In genomic region chr16:57013268-57013667, GRCh38 we compare ENCODE assay signal across 14 cellular contexts. TPM values are rescaled to one million over a fixed set of nuclear protein-coding genes. Genes with fewer than 3 reads are reported as not detected.
DNase-seq lines count a peak whose midpoint lies in the region; ATAC-seq and TF ChIP-seq lines count a peak whose summit lies in the region.
"Had no signal": no experiment of that assay in that cellular context is flagged by ENCODE, and none has a peak within 500 bp of the region (broad histone marks: within the 10 kb centered on the region; RNA-seq: fewer than 3 reads in every experiment).

No MANE protein-coding gene starts in this region.

- H3K27me3 Mint-ChIP-seq in activated CD4-positive, alpha-beta T cell treated with anti-CD3 and anti-CD28 coated beads, Interleukin-2, amount 10 ng/mL, durations not matched to agents 24 days and 14 days = no peaks in the 10 kb centered on the region
- peaks cover 3% of the 10 kb centered on the region for H3K27me3 Mint-ChIP-seq in GM23338 (ENCODE audit: insufficient read depth, low read depth, poor library complexity)

- H3K4me3 ChIP-seq in OCI-LY7 (ENCODE audit: low read depth, low read length, poor library complexity, severe bottlenecking) = no peak overlapping the region
- no peak overlapping the region for H3K4me3 ChIP-seq in brain microvascular endothelial cell (ENCODE audit: low read depth, low read length)
- H3K4me3 ChIP-seq in osteoblast (ENCODE audit: insufficient read depth, low read length) = no peak overlapping the region
- no peak overlapping the region for H3K4me3 ChIP-seq in GM23338
- H3K4me3 ChIP-seq: A549, prostate gland had no signal

- H3K27ac ChIP-seq in OCI-LY7 (ENCODE audit: low read depth, low read length, poor library complexity, severe bottlenecking) (peak overlapping the region; percentile 48), brain microvascular endothelial cell (peak overlapping the region; percentile 46), osteoblast (ENCODE audit: low read depth, low read length) (peak overlapping the region; percentile 67), GM23338 (ENCODE audit: low read depth) (no peak overlapping the region)
- H3K27ac ChIP-seq: A549, prostate gland had no signal

- peaks cover 50% of the 10 kb centered on the region for H3K36me3 Mint-ChIP-seq in activated CD4-positive, alpha-beta T cell treated with anti-CD3 and anti-CD28 coated beads, Interleukin-2, amount 10 ng/mL, durations not matched to agents 24 days and 14 days (ENCODE audit: low read depth)
- no peaks in the 10 kb centered on the region for H3K36me3 Mint-ChIP-seq in GM23338 (ENCODE audit: low read depth)
- H3K36me3 Mint-ChIP-seq: brain had no signal

- peak overlapping the region; percentile 98 for H3K27ac Mint-ChIP-seq in activated CD4-positive, alpha-beta T cell treated with anti-CD3 and anti-CD28 coated beads, Interleukin-2, amount 10 ng/mL, durations not matched to agents 24 days and 14 days
- H3K27ac Mint-ChIP-seq in GM23338 = no peak overlapping the region
- H3K27ac Mint-ChIP-seq: brain had no signal

- in situ Hi-C loops in brain microvascular endothelial cell (cut with HindIII; ENCODE audit: low pct_ligation_motif_present, low sequenced_read_pairs) = no loop called here

- no TSS peak for BruUV-seq in OCI-LY7 (replicated peaks; lab: Mats Ljungman, UMichigan)

- CTCF ChIA-PET in OCI-LY7 (lab: Charles Lee; ENCODE audit: unreplicated experiment) = no interaction called here
- CTCF ChIA-PET in HEK293T (lab: Yijun Ruan, JAX) = interaction anchor here (0.6 kb wide), 1 partner anchor 92 kb away, joined by 3 read pairs; no protein-coding TSS in a partner anchor

- H3K27me3 ChIP-seq in brain microvascular endothelial cell (replicated peaks) (no peaks in the 10 kb centered on the region), osteoblast (ENCODE audit: insufficient read depth, low read length) (no peaks in the 10 kb centered on the region), GM23338 (ENCODE audit: insufficient read depth) (no peaks in the 10 kb centered on the region)

- H3K79me2 ChIP-seq in OCI-LY7 (ENCODE audit: insufficient read depth, low read depth, low read length) = peaks cover 77% of the 10 kb centered on the region
- peaks cover 69% of the 10 kb centered on the region for H3K79me2 ChIP-seq in osteoblast (ENCODE audit: insufficient read depth, low read length)
- H3K79me2 ChIP-seq in GM23338 (replicated peaks; ENCODE audit: insufficient read depth) = no peaks in the 10 kb centered on the region

- H3K9me2 ChIP-seq in OCI-LY7 (ENCODE audit: insufficient read depth, low read length) (no peaks in the 10 kb centered on the region), GM23338 (ENCODE audit: insufficient read depth) (no peaks in the 10 kb centered on the region)

- peak overlapping the region; percentile 79 for H3K4me3 Mint-ChIP-seq in activated CD4-positive, alpha-beta T cell treated with anti-CD3 and anti-CD28 coated beads, Interleukin-2, amount 10 ng/mL, durations not matched to agents 24 days and 14 days
- no peak overlapping the region for H3K4me3 Mint-ChIP-seq in GM23338
- H3K4me3 Mint-ChIP-seq: brain had no signal

- H3F3A ChIP-seq in GM23338 (replicated peaks; ENCODE audit: low read depth) = no peaks in the 10 kb centered on the region

- H3K4me2 ChIP-seq in OCI-LY7 (ENCODE audit: low read length) = peak overlapping the region; percentile 49
- H3K4me2 ChIP-seq in osteoblast (ENCODE audit: insufficient read depth, low read length) = no peak overlapping the region
- no peak overlapping the region for H3K4me2 ChIP-seq in GM23338
- H3K4me2 ChIP-seq: A549 had no signal

- TF ChIP-seq CTCF in OCI-LY7 (conservative IDR thresholded peaks at IDR 0.05; ENCODE audit: low read length) = no peak
- TF ChIP-seq CTCF in brain microvascular endothelial cell (IDR thresholded peaks at IDR 0.05; ENCODE audit: low read depth, low read length, missing control alignments) = no peak
- no peak for TF ChIP-seq CTCF in osteoblast (IDR thresholded peaks at IDR 0.05; ENCODE audit: extremely low read depth, low read depth, low read length)
- no peak for TF ChIP-seq CTCF in GM23338 (conservative IDR thresholded peaks at IDR 0.05; ENCODE audit: low read depth in 2 of 2)

- H3K36me3 ChIP-seq in OCI-LY7 (ENCODE audit: insufficient read depth, low read length) (peaks cover 65% of the 10 kb centered on the region), brain microvascular endothelial cell (replicated peaks) (peaks cover 10% of the 10 kb centered on the region), osteoblast (ENCODE audit: insufficient read depth, low read length) (peaks cover 13% of the 10 kb centered on the region), GM23338 (ENCODE audit: insufficient read depth) (no peaks in the 10 kb centered on the region)
- H3K36me3 ChIP-seq: prostate gland had no signal

- POLR2A ChIA-PET in OCI-LY7 (lab: Charles Lee) (interaction anchor here (0.6 to 7.4 kb wide), 3 partner anchors 24 to 74 kb away, joined by 3 to 76 read pairs (median 3); partner anchors contain the start of gene NLRC5), HEK293T (lab: Yijun Ruan, JAX) (no interaction called here)

- no peaks in the 10 kb centered on the region for H3K9me3 ChIP-seq in OCI-LY7 (ENCODE audit: low read length)
- H3K9me3 ChIP-seq in osteoblast (ENCODE audit: low read depth, low read length) = no peaks in the 10 kb centered on the region
- H3K9me3 ChIP-seq: A549, prostate gland had no signal

- H3K4me1 ChIP-seq in OCI-LY7 (ENCODE audit: insufficient read depth, low read length, poor library complexity, severe bottlenecking) (peaks cover 59% of the 10 kb centered on the region), osteoblast (ENCODE audit: insufficient read depth, low read length) (peaks cover 27% of the 10 kb centered on the region), GM23338 (ENCODE audit: insufficient read depth) (peaks cover 5% of the 10 kb centered on the region; the same call in 1 of the 2 replicates)
- H3K4me1 ChIP-seq: A549, prostate gland had no signal

- H2AFZ ChIP-seq in OCI-LY7 (ENCODE audit: low read length) = no peak overlapping the region; the same call in 1 of the 2 replicates
- H2AFZ ChIP-seq in osteoblast (ENCODE audit: low read length) = no peak overlapping the region
- H2AFZ ChIP-seq in GM23338 = no peak overlapping the region

- ATAC-seq in GM23338 = no peak
- ATAC-seq: A549 had no signal

- H4K20me1 ChIP-seq in OCI-LY7 (ENCODE audit: insufficient read depth, low read length) (no peaks in the 10 kb centered on the region), osteoblast (ENCODE audit: insufficient read depth, low read length) (no peaks in the 10 kb centered on the region), GM23338 (replicated peaks; ENCODE audit: insufficient read depth) (no peaks in the 10 kb centered on the region)

- no peak for DNase-seq in activated CD4-positive, alpha-beta T cell treated with anti-CD3 and anti-CD28 coated beads, Interleukin-2, amount 10 ng/mL, durations not matched to agents 24 days and 14 days
- DNase-seq in activated CD4-positive, alpha-beta T cell treated with anti-CD3 and anti-CD28 coated beads for 48 hours = no peak
- DNase-seq in OCI-LY7 (ENCODE audit: low spot score) (no peak), brain microvascular endothelial cell (no peak), osteoblast (ENCODE audit: insufficient read length, low spot score, missing footprints) (no peak), GM23338 (ENCODE audit: low spot score) (no peak), HEK293T (ENCODE audit: extremely low spot score) (no peak)
- DNase-seq in activated CD4-positive, CD25-positive, alpha-beta regulatory T cell (lab: John Stamatoyannopoulos, UW) = no peak
- DNase-seq: foreskin melanocyte, NCI-H1694 treated with DMSO at 0.1 percent for 48 hours, OCI-M1 had no signal

- intact Hi-C loops in activated CD4-positive, alpha-beta T cell treated with anti-CD3 and anti-CD28 coated beads, Interleukin-2, amount 10 ng/mL, durations not matched to agents 24 days and 14 days (cut with micrococcal nuclease) = loop anchor here (10.0 kb wide), 1 partner anchor 522 kb away; the partner anchor contains the start of gene CCDC102A
- intact Hi-C loops in OCI-LY7 (cut with micrococcal nuclease; ENCODE audit: unreplicated experiment) = no loop called here

- peaks cover 3% of the 10 kb centered on the region for H3K9me3 Mint-ChIP-seq in activated CD4-positive, alpha-beta T cell treated with anti-CD3 and anti-CD28 coated beads, Interleukin-2, amount 10 ng/mL, durations not matched to agents 24 days and 14 days
- H3K9me3 Mint-ChIP-seq in GM23338 = no peaks in the 10 kb centered on the region
- H3K9me3 Mint-ChIP-seq: brain had no signal

- H3K4me1 Mint-ChIP-seq in activated CD4-positive, alpha-beta T cell treated with anti-CD3 and anti-CD28 coated beads, Interleukin-2, amount 10 ng/mL, durations not matched to agents 24 days and 14 days = peaks cover 66% of the 10 kb centered on the region
- H3K4me1 Mint-ChIP-seq in GM23338 = peaks cover 10% of the 10 kb centered on the region; the same call in 2 of the 3 replicates
- H3K4me1 Mint-ChIP-seq: brain had no signal

TF ChIP-seq in GM23338, 12 proteins besides CTCF, POLR2A, EP300 and RAD21 (continues in another document):
- no peak for TF ChIP-seq JUNB (IDR thresholded peaks at IDR 0.05; ENCODE audit: unreplicated experiment)
- TF ChIP-seq POLR2AphosphoS5 (IDR thresholded peaks at IDR 0.05; ENCODE audit: low read depth) = no peak
- no peak for TF ChIP-seq NANOG (IDR thresholded peaks at IDR 0.05; ENCODE audit: borderline replicate concordance)

TF ChIP-seq in HEK293T, 16 proteins besides CTCF, POLR2A, EP300 and RAD21:
- TF ChIP-seq FOXM1 (IDR thresholded peaks at IDR 0.05; ENCODE audit: borderline replicate concordance) = no peak
- TF ChIP-seq SP1 (IDR thresholded peaks at IDR 0.05) = no peak
- TF ChIP-seq LEF1 (IDR thresholded peaks at IDR 0.05; ENCODE audit: borderline replicate concordance) = no peak
- TF ChIP-seq ELF4 (IDR thresholded peaks at IDR 0.05) = no peak

RNA-seq across cellular contexts. Expression of gene NLRC5, which starts 23.9 kb away (rescaled TPM):
- 208 and 214 TPM in 2 replicates for total RNA-seq in activated CD4-positive, alpha-beta T cell treated with anti-CD3 and anti-CD28 coated beads, Interleukin-2, amount 10 ng/mL, durations not matched to agents 24 days and 14 days
- 156 and 199 TPM in 2 replicates for total RNA-seq in OCI-LY7 (2014; rRNA removed; shearing (Covaris generic))
- 305 and 310 TPM in 2 replicates for total RNA-seq in OCI-LY7 (2022)
- 52.1 and 57.2 TPM in 2 replicates for total RNA-seq in osteoblast
- 3.9 and 8.1 TPM in 2 replicates for total RNA-seq in GM23338 (2014; rRNA removed; shearing (Covaris generic))
- 1.4 and 2.3 TPM in 2 replicates for polyA plus RNA-seq in GM23338 (2016; fragmentation: Nextera tagmentation; extraction: Ambion mirVana)

RNA-seq across cellular contexts. Expression of gene CETP, which starts 51.5 kb away (rescaled TPM):
- total RNA-seq in activated CD4-positive, alpha-beta T cell treated with anti-CD3 and anti-CD28 coated beads, Interleukin-2, amount 10 ng/mL, durations not matched to agents 24 days and 14 days = not detected in 2 replicates
- 0.54 and 0.67 TPM in 2 replicates for total RNA-seq in OCI-LY7 (2014; rRNA removed; shearing (Covaris generic))
- total RNA-seq in OCI-LY7 (2022) = 0.41 and 0.65 TPM in 2 replicates
- not detected in 2 replicates for total RNA-seq in osteoblast
- not detected in 2 replicates for total RNA-seq in GM23338 (2014; rRNA removed; shearing (Covaris generic))
- polyA plus RNA-seq in GM23338 (2016; fragmentation: Nextera tagmentation; extraction: Ambion mirVana) = 0.12 TPM in 1 of 2 replicates, not detected in the other
- polyA plus RNA-seq: A549 had no signal
